In the genomic region with DNA sequence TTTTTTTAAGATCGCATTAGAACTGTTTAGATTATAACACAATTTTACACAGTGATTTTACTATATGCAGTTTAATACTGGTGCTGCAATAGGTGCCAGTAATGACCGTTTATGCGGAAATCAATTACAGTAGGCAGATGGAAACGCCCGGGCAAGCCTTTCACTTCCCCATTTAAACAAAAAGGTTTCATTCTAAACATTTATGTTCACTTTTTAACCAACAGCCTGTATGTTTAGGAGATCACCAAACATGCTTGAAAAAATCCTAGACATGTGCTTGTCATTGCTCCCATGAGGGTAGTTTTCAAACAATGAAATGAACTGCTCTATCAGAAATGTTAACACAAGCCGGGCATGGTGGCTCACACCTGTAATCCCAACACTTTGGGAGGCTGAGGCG, we compare ENCODE assay signal across 9 cellular contexts. TPM values are rescaled to one million over a fixed set of nuclear protein-coding genes. Genes with fewer than 3 reads are reported as not detected.
A peak's percentile ranks its signal among the peaks of the same experiment; 100 is the strongest.
DNase-seq lines count a peak whose midpoint lies in the region; ATAC-seq, FAIRE-seq and TF ChIP-seq lines count a peak whose summit lies in the region.
"Had no signal": no experiment of that assay in that cellular context is flagged by ENCODE, and none has a peak within 500 bp of the region (broad histone marks: within the 10 kb centered on the region; RNA-seq: fewer than 3 reads in every experiment).

No MANE protein-coding gene starts in this region.

- H3K36me3 ChIP-seq in Karpas-422 (ENCODE audit: insufficient read depth, low read length) = peaks cover 23% of the 10 kb centered on the region; the same call in 1 of the 2 replicates
- H3K36me3 ChIP-seq in astrocyte (ENCODE audit: insufficient read depth, low read length) = peaks cover 5% of the 10 kb centered on the region
- peaks cover 16% of the 10 kb centered on the region for H3K36me3 ChIP-seq in osteoblast (ENCODE audit: insufficient read depth, low read length)

- H3K9me2 ChIP-seq in Karpas-422 (replicated peaks; ENCODE audit: insufficient read depth, low read length) = no peaks in the 10 kb centered on the region

- H3K27ac ChIP-seq in Karpas-422 (ENCODE audit: low read length) (peak overlapping the region; percentile 55), astrocyte (ENCODE audit: low read depth, low read length) (no peak overlapping the region), osteoblast (ENCODE audit: low read depth, low read length) (peak overlapping the region; percentile 8)

- H3K36me3 Mint-ChIP-seq in astrocyte (ENCODE audit: low read depth, unreplicated experiment) = peaks cover 6% of the 10 kb centered on the region

- H3K9me3 ChIP-seq in Karpas-422 (ENCODE audit: low read length) = no peaks in the 10 kb centered on the region
- H3K9me3 ChIP-seq in astrocyte (ENCODE audit: insufficient read depth, low read depth, low read length) = no peaks in the 10 kb centered on the region
- H3K9me3 ChIP-seq in osteoblast (ENCODE audit: low read depth, low read length) = no peaks in the 10 kb centered on the region
- H3K9me3 ChIP-seq: mucosa of descending colon had no signal

- H4K20me1 ChIP-seq in Karpas-422 (ENCODE audit: insufficient read depth, low read depth, low read length) = peaks cover 30% of the 10 kb centered on the region
- H4K20me1 ChIP-seq in astrocyte (ENCODE audit: insufficient read depth, low read length) = peaks cover 68% of the 10 kb centered on the region
- H4K20me1 ChIP-seq in osteoblast (ENCODE audit: insufficient read depth, low read length) = peaks cover 53% of the 10 kb centered on the region

- H3K27me3 ChIP-seq in Karpas-422 (ENCODE audit: low read length) (no peaks in the 10 kb centered on the region), astrocyte (ENCODE audit: insufficient read depth, low read length) (no peaks in the 10 kb centered on the region), osteoblast (ENCODE audit: insufficient read depth, low read length) (no peaks in the 10 kb centered on the region)

- H3K9me3 Mint-ChIP-seq in astrocyte (ENCODE audit: unreplicated experiment) = no peaks in the 10 kb centered on the region

- H3K4me1 Mint-ChIP-seq in astrocyte (ENCODE audit: low read depth, unreplicated experiment) = peaks cover 16% of the 10 kb centered on the region

- peak overlapping the region; percentile 31; the same call in 1 of the 2 replicates for H3K9ac ChIP-seq in Karpas-422 (ENCODE audit: low read length)
- no peak overlapping the region for H3K9ac ChIP-seq in astrocyte (ENCODE audit: low read length)

- DNase-seq in GM13976 (ENCODE audit: low spot score) (peak; percentile 49), Karpas-422 (peak; percentile 56), astrocyte (ENCODE audit: low read depth) (no peak), osteoblast (ENCODE audit: insufficient read length, low spot score, missing footprints) (no peak), NCI-H748 treated with DMSO at 0.1 percent for 48 hours (lab: John Stamatoyannopoulos, UW) (no peak), NCI-H2029 treated with DMSO at 0.1 percent for 48 hours (lab: John Stamatoyannopoulos, UW) (no peak)
- DNase-seq: cerebellar nuclear complex had no signal

- H3K4me3 Mint-ChIP-seq in astrocyte (ENCODE audit: unreplicated experiment) = peak overlapping the region; percentile 72

- no peak for FAIRE-seq in astrocyte (lab: Jason Lieb, UNC)

- TF ChIP-seq CTCF in GM13976 (IDR thresholded peaks at IDR 0.05; ENCODE audit: borderline replicate concordance, control extremely low read depth, extremely low read depth, insufficient read depth, missing control alignments) = no peak
- no peak for TF ChIP-seq CTCF in astrocyte (IDR thresholded peaks at IDR 0.05; ENCODE audit: insufficient read depth, low read depth, low read length)
- TF ChIP-seq CTCF in osteoblast (IDR thresholded peaks at IDR 0.05; ENCODE audit: extremely low read depth, low read depth, low read length) = no peak

- in situ Hi-C loops in GM13976 (cut with MboI; ENCODE audit: low sequenced_read_pairs, unreplicated experiment) = no loop called here

- no peak overlapping the region for H3K27ac Mint-ChIP-seq in astrocyte (ENCODE audit: unreplicated experiment)

- H3K4me1 ChIP-seq in Karpas-422 (ENCODE audit: low read length) (peaks cover 34% of the 10 kb centered on the region), astrocyte (ENCODE audit: insufficient read depth, low read length) (peaks cover 14% of the 10 kb centered on the region), osteoblast (ENCODE audit: insufficient read depth, low read length) (peaks cover 29% of the 10 kb centered on the region)

- H3K27me3 Mint-ChIP-seq in astrocyte (ENCODE audit: low read depth, unreplicated experiment) = no peaks in the 10 kb centered on the region

- H3K79me2 ChIP-seq in Karpas-422 (ENCODE audit: low read length) = peaks cover 74% of the 10 kb centered on the region
- peaks cover 77% of the 10 kb centered on the region for H3K79me2 ChIP-seq in astrocyte (ENCODE audit: insufficient read depth, low read length)
- peaks cover 77% of the 10 kb centered on the region for H3K79me2 ChIP-seq in osteoblast (ENCODE audit: insufficient read depth, low read length)

- H2AFZ ChIP-seq in Karpas-422 (ENCODE audit: low read length) (no peak overlapping the region), astrocyte (ENCODE audit: low read depth, low read length) (no peak overlapping the region), osteoblast (ENCODE audit: low read length) (no peak overlapping the region)

- no peak for ATAC-seq in HG03280 (IDR thresholded peaks at IDR 0.05; ENCODE audit: unreplicated experiment)
- ATAC-seq: mucosa of descending colon had no signal

- H3K4me2 ChIP-seq in Karpas-422 (ENCODE audit: low read depth, low read length, poor library complexity, severe bottlenecking) = peak overlapping the region; percentile 82
- peak overlapping the region; percentile 27 for H3K4me2 ChIP-seq in astrocyte (ENCODE audit: low read length)
- H3K4me2 ChIP-seq in osteoblast (ENCODE audit: insufficient read depth, low read length) = no peak overlapping the region

- H3K4me3 ChIP-seq in Karpas-422 (ENCODE audit: low read length) (peak overlapping the region; percentile 20; the same call in 1 of the 2 replicates), astrocyte (ENCODE audit: insufficient read depth, low read depth, low read length) (no peak overlapping the region), osteoblast (ENCODE audit: insufficient read depth, low read length) (peak overlapping the region; percentile 4)
- H3K4me3 ChIP-seq: mucosa of descending colon had no signal

RNA-seq across cellular contexts. Expression of gene BNIP2, which starts 2.7 kb away (rescaled TPM):
- 83.0 and 93.4 TPM in 2 replicates for total RNA-seq in Karpas-422 (2014; rRNA removed; shearing (Covaris generic); ENCODE audit: low replicate concordance)
- total RNA-seq in astrocyte (67.1 and 73.1 TPM in 2 replicates), osteoblast (129 and 161 TPM in 2 replicates)

RNA-seq across cellular contexts. Expression of gene GTF2A2, which starts 29.1 kb away (rescaled TPM):
- total RNA-seq in Karpas-422 (2014; rRNA removed; shearing (Covaris generic); ENCODE audit: low replicate concordance) = 71.4 and 140 TPM in 2 replicates
- 128 and 152 TPM in 2 replicates for total RNA-seq in astrocyte
- total RNA-seq in osteoblast = 18.9 and 19.2 TPM in 2 replicates

Comparison
In these comparisons a context has a peak if more than half of its experiments do, and no peak if none do; other contexts are left out.
1. DNase-seq: peak in GM13976 (single experiment) and Karpas-422 (single experiment); none in astrocyte (single experiment), osteoblast (single experiment), NCI-H748 treated with DMSO at 0.1 percent for 48 hours (single experiment) and NCI-H2029 treated with DMSO at 0.1 percent for 48 hours (single experiment).